2 cellular contexts compared by ENCODE assay signal in the genomic region with DNA sequence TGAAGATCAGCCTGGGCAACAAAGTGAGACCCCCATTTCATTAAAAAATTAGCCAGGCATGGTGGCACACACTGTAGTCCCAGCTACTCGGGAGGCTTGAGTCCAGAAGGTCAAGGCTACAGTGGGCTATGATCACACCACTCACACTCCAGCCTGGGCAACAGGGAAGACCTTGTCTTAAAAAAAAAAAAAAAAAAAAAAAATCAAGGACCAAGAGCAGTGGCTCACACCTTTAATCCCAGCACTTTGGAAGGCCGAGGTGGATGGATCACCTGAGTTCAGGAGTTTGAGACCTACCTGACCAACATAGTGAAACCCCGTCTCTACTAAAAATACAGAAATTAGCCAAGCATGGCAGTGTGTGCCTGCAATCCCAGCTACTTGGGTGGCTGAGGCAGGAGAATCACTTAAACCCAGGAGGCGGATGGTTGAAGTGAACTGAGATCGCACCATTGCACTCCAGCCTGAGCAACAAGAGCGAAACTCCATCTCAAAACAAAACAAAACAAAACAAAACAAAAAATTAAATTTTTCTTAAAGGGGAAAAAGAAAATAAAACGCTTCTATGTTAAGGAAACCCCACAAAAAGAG.
TF ChIP-seq lines count a peak whose summit lies in the region.

No MANE protein-coding gene starts in this region.

TF ChIP-seq in K562, 482 proteins besides CTCF, POLR2A, EP300 and RAD21:
- TF ChIP-seq ZBTB7A (IDR thresholded peaks at IDR 0.05; ENCODE audit: borderline replicate concordance, control insufficient read depth, low read depth, low read length) = 0 out of 2 replicates have a peak, but pooled peaks have one; percentile 24

TF ChIP-seq in HepG2, 621 proteins besides CTCF, POLR2A, EP300 and RAD21:
- TF ChIP-seq, protein P1, sequence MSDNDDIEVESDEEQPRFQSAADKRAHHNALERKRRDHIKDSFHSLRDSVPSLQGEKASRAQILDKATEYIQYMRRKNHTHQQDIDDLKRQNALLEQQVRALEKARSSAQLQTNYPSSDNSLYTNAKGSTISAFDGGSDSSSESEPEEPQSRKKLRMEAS (IDR thresholded peaks at IDR 0.05) = 0 out of 2 replicates have a peak, but pooled peaks have one; percentile 3
- peak; percentile 50; the same call in 1 of the 2 replicates for TF ChIP-seq HNF4A (CRISPR knock-in tag; IDR thresholded peaks at IDR 0.05)
- TF ChIP-seq ZNF460 (CRISPR knock-in tag; IDR thresholded peaks at IDR 0.05; ENCODE audit: borderline replicate concordance) = peak; percentile 45; the same call in 1 of the 2 replicates
- TF ChIP-seq, protein P2, sequence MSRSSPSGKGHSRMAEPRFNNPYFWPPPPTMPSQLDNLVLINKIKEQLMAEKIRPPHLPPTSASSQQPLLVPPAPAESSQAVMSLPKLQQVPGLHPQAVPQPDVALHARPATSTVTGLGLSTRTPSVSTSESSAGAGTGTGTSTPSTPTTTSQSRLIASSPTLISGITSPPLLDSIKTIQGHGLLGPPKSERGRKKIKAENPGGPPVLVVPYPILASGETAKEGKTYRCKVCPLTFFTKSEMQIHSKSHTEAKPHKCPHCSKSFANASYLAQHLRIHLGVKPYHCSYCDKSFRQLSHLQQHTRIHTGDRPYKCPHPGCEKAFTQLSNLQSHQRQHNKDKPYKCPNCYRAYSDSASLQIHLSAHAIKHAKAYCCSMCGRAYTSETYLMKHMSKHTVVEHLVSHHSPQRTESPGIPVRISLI (CRISPR knock-in tag; IDR thresholded peaks at IDR 0.05; ENCODE audit: borderline replicate concordance) = peak; percentile 62; the same call in 1 of the 2 replicates
- TF ChIP-seq ZMYM3 (CRISPR knock-in tag; IDR thresholded peaks at IDR 0.05) = 0 out of 2 replicates have a peak, but pooled peaks have one; percentile 4
- TF ChIP-seq, protein P3, sequence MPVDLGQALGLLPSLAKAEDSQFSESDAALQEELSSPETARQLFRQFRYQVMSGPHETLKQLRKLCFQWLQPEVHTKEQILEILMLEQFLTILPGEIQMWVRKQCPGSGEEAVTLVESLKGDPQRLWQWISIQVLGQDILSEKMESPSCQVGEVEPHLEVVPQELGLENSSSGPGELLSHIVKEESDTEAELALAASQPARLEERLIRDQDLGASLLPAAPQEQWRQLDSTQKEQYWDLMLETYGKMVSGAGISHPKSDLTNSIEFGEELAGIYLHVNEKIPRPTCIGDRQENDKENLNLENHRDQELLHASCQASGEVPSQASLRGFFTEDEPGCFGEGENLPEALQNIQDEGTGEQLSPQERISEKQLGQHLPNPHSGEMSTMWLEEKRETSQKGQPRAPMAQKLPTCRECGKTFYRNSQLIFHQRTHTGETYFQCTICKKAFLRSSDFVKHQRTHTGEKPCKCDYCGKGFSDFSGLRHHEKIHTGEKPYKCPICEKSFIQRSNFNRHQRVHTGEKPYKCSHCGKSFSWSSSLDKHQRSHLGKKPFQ (CRISPR knock-in tag; IDR thresholded peaks at IDR 0.05; ENCODE audit: insufficient replicate concordance) = peak; percentile 99
